In genomic region chr18:75754433-75754832, GRCh38 we compare ENCODE assay signal across 15 cellular contexts.
A peak's percentile ranks its signal among the peaks of the same experiment; 100 is the strongest.
DNase-seq lines count a peak whose midpoint lies in the region; ATAC-seq and TF ChIP-seq lines count a peak whose summit lies in the region.
"Had no signal": no experiment of that assay in that cellular context is flagged by ENCODE, and none has a peak within 500 bp of the region (broad histone marks: within the 10 kb centered on the region; RNA-seq: fewer than 3 reads in every experiment).

No MANE protein-coding gene starts in this region.

- peak overlapping the region; percentile 77 for H3K14ac ChIP-seq in neuronal stem cell (ENCODE audit: low read length)

- peak overlapping the region; percentile 39 for H3K9ac ChIP-seq in neuronal stem cell (ENCODE audit: low read depth, low read length, poor library complexity)

- DNase-seq in H4 (ENCODE audit: low spot score) (peak; percentile 16), HT1080 (ENCODE audit: low read depth) (peak; percentile 35), RPMI7951 (ENCODE audit: low read depth) (peak; percentile 5), neuronal stem cell (ENCODE audit: low spot score) (no peak), GM13977 (ENCODE audit: low spot score) (no peak)
- DNase-seq: CD8-positive, alpha-beta T cell; COR-L47; DMS153; DMS79 treated with DMSO at 0.1 percent for 48 hours; EL; HCEC 1CT; HFFc6 had no signal

- no peak for TF ChIP-seq CTCF in GM13977 (IDR thresholded peaks at IDR 0.05; ENCODE audit: extremely low read depth, insufficient read depth, missing control alignments)

- H2AK5ac ChIP-seq in neuronal stem cell (ENCODE audit: low read depth, low read length): no peak overlapping the region

- H3K27ac ChIP-seq in neuronal stem cell (replicated peaks; ENCODE audit: low read length): no peak overlapping the region

- no peak overlapping the region for H2BK12ac ChIP-seq in neuronal stem cell (ENCODE audit: low read length)

- no peak overlapping the region for H3K4me3 ChIP-seq in neuronal stem cell (ENCODE audit: low read length in 2 of 2)
- H3K4me3 ChIP-seq: GM23338 had no signal

- no peak overlapping the region for H3K4me2 ChIP-seq in neuronal stem cell (ENCODE audit: insufficient read depth, low read length, poor library complexity, severe bottlenecking)
- H3K4me2 ChIP-seq: GM23338 had no signal

- H2BK120ac ChIP-seq in neuronal stem cell (ENCODE audit: low read depth, low read length): no peak overlapping the region

- H2BK5ac ChIP-seq in neuronal stem cell (ENCODE audit: low read length): no peak overlapping the region

- H3K23ac ChIP-seq in neuronal stem cell (ENCODE audit: low read depth, low read length, poor library complexity): peak overlapping the region; percentile 37

- no peak overlapping the region for H2AFZ ChIP-seq in neuronal stem cell (ENCODE audit: low read length)
- H2AFZ ChIP-seq: GM23338 had no signal

- H2BK15ac ChIP-seq in neuronal stem cell (ENCODE audit: low read length): no peak overlapping the region

- H3K9me3 ChIP-seq in neuronal stem cell (replicated peaks in 1 of 2; ENCODE audit: control insufficient read depth in 2 of 2, insufficient read depth in 1 of 2, low read depth in 1 of 2, low read length in 2 of 2): peaks cover 0 to 2% of the 10 kb centered on the region in 2 donors

- no peak for ATAC-seq in GM18861 (IDR thresholded peaks at IDR 0.05; ENCODE audit: unreplicated experiment)
- no peak for ATAC-seq in GM19351 (IDR thresholded peaks at IDR 0.05; ENCODE audit: unreplicated experiment)
- ATAC-seq: CD8-positive, alpha-beta T cell; GM23338 had no signal

- in situ Hi-C loops in GM13977 (cut with MboI; ENCODE audit: low pct_unique_long_range_greater_than_20kb, low sequenced_read_pairs, unreplicated experiment): no loop called here

- no peaks in the 10 kb centered on the region for H3K79me1 ChIP-seq in neuronal stem cell (ENCODE audit: low read depth, low read length)

- H3K18ac ChIP-seq in neuronal stem cell (ENCODE audit: low read length): peak overlapping the region; percentile 53

- no peak overlapping the region for H3K4ac ChIP-seq in neuronal stem cell (ENCODE audit: low read length)

- WGBS in neuronal stem cell (ENCODE audit: extremely low coverage in 2 of 2, insufficient read length in 2 of 2, insufficient replicate concordance in 1 of 2), 2 donors: no CpG with 5 or more reads among the region's 3 CpGs

- H3K4me1 ChIP-seq in neuronal stem cell (ENCODE audit: control insufficient read depth in 2 of 2, insufficient read depth in 1 of 2, low read depth in 1 of 2, low read length in 2 of 2): peaks cover 0 to 4% of the 10 kb centered on the region in 2 donors

- H4K8ac ChIP-seq in neuronal stem cell (ENCODE audit: low read depth, low read length): no peak overlapping the region

- H4K91ac ChIP-seq in neuronal stem cell (ENCODE audit: low read depth, low read length, poor library complexity): no peak overlapping the region

- no peaks in the 10 kb centered on the region for H3K36me3 ChIP-seq in neuronal stem cell (replicated peaks in 1 of 2; ENCODE audit: control insufficient read depth in 2 of 2, insufficient read depth in 2 of 2, low read length in 2 of 2)

- H3K27me3 ChIP-seq in neuronal stem cell (ENCODE audit: control insufficient read depth in 3 of 3, insufficient read depth in 3 of 3, low read depth in 1 of 3, low read length in 3 of 3): no peaks in the 10 kb centered on the region

Comparison
In these comparisons a context has a peak if more than half of its experiments do, and no peak if none do; other contexts are left out.
1. DNase-seq: peak in H4 (single experiment), HT1080 (single experiment) and RPMI7951 (single experiment); none in neuronal stem cell (single experiment) and GM13977 (single experiment).